Comparison of ENCODE assay signal across 19 cellular contexts in the genomic region with DNA sequence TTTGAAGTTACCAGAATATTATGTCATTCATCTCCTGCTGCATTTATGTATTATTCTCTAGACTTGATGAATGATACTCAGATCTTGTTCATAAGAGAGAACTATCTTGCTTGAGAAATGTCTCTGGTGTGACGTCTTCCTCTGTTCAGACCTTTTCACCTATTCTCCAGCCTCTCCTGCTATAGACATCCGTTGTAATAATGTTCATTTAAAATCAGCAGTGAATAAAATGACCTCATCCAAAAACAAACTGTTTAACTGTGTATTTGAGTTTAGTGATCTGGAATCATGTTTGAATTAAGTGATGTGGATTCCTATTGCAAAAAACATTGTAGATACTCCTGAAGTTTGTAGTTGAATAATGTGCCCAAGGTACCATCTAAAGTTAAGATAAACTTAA.
"Had no signal": no experiment of that assay in that cellular context is flagged by ENCODE, and none has a peak within 500 bp of the region (broad histone marks: within the 10 kb centered on the region; RNA-seq: fewer than 3 reads in every experiment).

No MANE protein-coding gene starts in this region.

- H3K4me3 Mint-ChIP-seq: activated CD4-positive, alpha-beta T cell treated with anti-CD3 and anti-CD28 coated beads, Interleukin-2, amount 10 ng/mL, durations not matched to agents 24 days and 14 days; activated CD8-positive, alpha-beta T cell treated with anti-CD3 and anti-CD28 coated beads, Interleukin-2, amount 10 ng/mL, durations not matched to agents 7 days and 5 days; activated T-cell treated with anti-CD3 and anti-CD28 coated beads, Interleukin-2, amount 50 U/mL, for 4 hours; mesothelial cell of epicardium; stimulated activated naive CD8-positive, alpha-beta T cell treated with anti-CD3 and anti-CD28 coated beads, Interleukin-15, amount 100 ng/mL, for 72 hours; type B pancreatic cell had no signal

- H3K27me3 ChIP-seq: gastroesophageal sphincter, right atrium auricular region, suprapubic skin had no signal

- H3K27me3 Mint-ChIP-seq: activated CD4-positive, alpha-beta T cell treated with anti-CD3 and anti-CD28 coated beads, Interleukin-2, amount 10 ng/mL, durations not matched to agents 24 days and 14 days; stimulated activated naive CD8-positive, alpha-beta T cell treated with anti-CD3 and anti-CD28 coated beads, Interleukin-15, amount 100 ng/mL, for 72 hours; type B pancreatic cell had no signal

- H3K9me3 Mint-ChIP-seq: activated CD4-positive, alpha-beta T cell treated with anti-CD3 and anti-CD28 coated beads, Interleukin-2, amount 10 ng/mL, durations not matched to agents 24 days and 14 days; activated T-cell treated with anti-CD3 and anti-CD28 coated beads, Interleukin-2, amount 50 U/mL, for 4 hours; mesothelial cell of epicardium; stimulated activated naive CD8-positive, alpha-beta T cell treated with anti-CD3 and anti-CD28 coated beads, Interleukin-15, amount 100 ng/mL, for 72 hours; type B pancreatic cell had no signal

- H3K4me3 ChIP-seq: gastroesophageal sphincter, lower lobe of right lung, prostate gland, right atrium auricular region, suprapubic skin had no signal

- H3K27ac ChIP-seq: gastroesophageal sphincter, lower lobe of right lung, prostate gland, right atrium auricular region, suprapubic skin had no signal

- H3K36me3 Mint-ChIP-seq: mesothelial cell of epicardium had no signal

- H3K9me3 ChIP-seq: gastroesophageal sphincter, lower lobe of right lung, prostate gland, right atrium auricular region, suprapubic skin had no signal

- H3K36me3 ChIP-seq: gastroesophageal sphincter, lower lobe of right lung, prostate gland, right atrium auricular region, suprapubic skin had no signal

- DNase-seq: activated CD4-positive, alpha-beta T cell treated with anti-CD3 and anti-CD28 coated beads, Interleukin-2, amount 10 ng/mL, durations not matched to agents 24 days and 14 days; activated CD8-positive, alpha-beta T cell treated with anti-CD3 and anti-CD28 coated beads, Interleukin-2, amount 10 ng/mL, durations not matched to agents 7 days and 5 days; activated effector memory CD4-positive, alpha-beta T cell treated with Interleukin-2 at 50 U/mL for 16 hours; activated naive CD4-positive, alpha-beta T cell treated with anti-CD3 and anti-CD28 coated beads, Interleukin-2, amount 50 U/mL, for 16 hours; activated T-cell treated with anti-CD3 and anti-CD28 coated beads, Interleukin-2, amount 50 U/mL, for 4 hours; aorta; effector CD4-positive, alpha-beta T cell; lower lobe of right lung; stimulated activated CD4-positive, alpha-beta T cell treated with anti-CD3 and anti-CD28 coated beads, Interleukin-12 subunit alpha, Interleukin-12 subunit beta, amount 100 ng/mL, for 4 hours; stimulated activated CD4-positive, alpha-beta T cell treated with anti-CD3 and anti-CD28 coated beads, Interleukin-2, amount 100 ng/mL, for 24 hours; stimulated activated naive CD8-positive, alpha-beta T cell treated with anti-CD3 and anti-CD28 coated beads, Interleukin-15, amount 100 ng/mL, for 72 hours; T-helper 9 cell had no signal

- H3K27ac Mint-ChIP-seq: activated CD4-positive, alpha-beta T cell treated with anti-CD3 and anti-CD28 coated beads, Interleukin-2, amount 10 ng/mL, durations not matched to agents 24 days and 14 days; activated CD8-positive, alpha-beta T cell treated with anti-CD3 and anti-CD28 coated beads, Interleukin-2, amount 10 ng/mL, durations not matched to agents 7 days and 5 days; mesothelial cell of epicardium; stimulated activated naive CD8-positive, alpha-beta T cell treated with anti-CD3 and anti-CD28 coated beads, Interleukin-15, amount 100 ng/mL, for 72 hours; type B pancreatic cell had no signal

- ATAC-seq: activated CD8-positive, alpha-beta T cell treated with anti-CD3 and anti-CD28 coated beads, Interleukin-2, amount 10 ng/mL, durations not matched to agents 7 days and 5 days; esophagus mucosa; gastroesophageal sphincter; lower lobe of right lung had no signal

- H3K4me1 ChIP-seq: gastroesophageal sphincter, prostate gland, right atrium auricular region had no signal
